In the genomic region with DNA sequence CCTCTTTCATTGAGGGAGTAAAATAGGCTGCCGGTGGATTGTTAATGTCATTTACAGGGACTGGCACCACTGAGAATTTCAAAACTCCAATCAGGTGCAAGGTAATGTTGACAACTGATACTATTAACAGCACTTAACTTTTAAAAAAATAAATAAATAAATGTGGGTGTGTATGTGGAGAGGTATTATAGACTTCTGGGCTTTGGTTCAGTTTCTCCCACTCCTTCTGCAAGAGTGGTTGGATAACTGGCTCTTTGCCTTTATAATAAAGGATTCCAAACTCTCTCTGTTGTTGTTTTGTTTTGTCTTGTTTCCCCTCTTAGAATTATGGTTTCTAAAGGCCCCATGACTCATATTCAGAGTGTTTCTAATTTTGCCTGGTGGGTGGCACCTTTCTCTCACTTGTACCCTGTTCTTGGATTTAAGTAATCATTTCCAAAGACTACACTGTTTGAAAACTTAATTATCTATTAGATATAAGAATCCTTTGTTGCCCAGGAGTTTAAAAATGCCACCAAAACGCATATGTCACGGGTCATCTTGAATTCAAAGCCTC, we compare ENCODE assay signal across 16 cellular contexts.
DNase-seq lines count a peak whose midpoint lies in the region; ATAC-seq, FAIRE-seq and TF ChIP-seq lines count a peak whose summit lies in the region.
"Had no signal": no experiment of that assay in that cellular context is flagged by ENCODE, and none has a peak within 500 bp of the region (broad histone marks: within the 10 kb centered on the region; RNA-seq: fewer than 3 reads in every experiment).

No MANE protein-coding gene starts in this region.

- in situ Hi-C loops in GM12878 (cut with MboI), result no loop called here

- no peak for TF ChIP-seq RAD21 in GM12878 (IDR thresholded peaks at IDR 0.05; ENCODE audit: insufficient read depth, low read depth, low read length)

- SMC1A ChIA-PET in GM12878 (lab: Charles Lee; ENCODE audit: uncharacterized antibody, unreplicated experiment), result interaction anchor here (1.0 to 1.5 kb wide), 3 partner anchors 34 to 92 kb away, joined by 3 to 7 read pairs (median 4); no protein-coding TSS in a partner anchor

- RAD21 ChIA-PET in GM12878 (lab: Charles Lee; ENCODE audit: unreplicated experiment), result no interaction called here

- CTCF ChIA-PET in GM12878 (lab: Yijun Ruan, JAX), result interaction anchor here (0.9 kb wide), 1 partner anchor 150 kb away, joined by 4 read pairs; no protein-coding TSS in a partner anchor

- H3K36me3 ChIP-seq in GM12878 (ENCODE audit: control insufficient read depth in 2 of 2, insufficient read depth in 2 of 2, low read length in 1 of 2) (no peaks in the 10 kb centered on the region), esophagus squamous epithelium (no peaks in the 10 kb centered on the region), uterus (no peaks in the 10 kb centered on the region)

- peak; percentile 36 for ATAC-seq in GM19025 (IDR thresholded peaks at IDR 0.05; ENCODE audit: low read depth, unreplicated experiment)
- peak; percentile 37 for ATAC-seq in HG03354 (IDR thresholded peaks at IDR 0.05; ENCODE audit: poor library complexity, severe bottlenecking, unreplicated experiment)
- ATAC-seq in GM12878, result peak; percentile 56
- ATAC-seq: HepG2, sciatic nerve, T-cell had no signal

- DNase-seq in GM12865 (ENCODE audit: low read depth) (peak; percentile 28), GM12878 (ENCODE audit: low read depth, low spot score) (no peak), esophagus squamous epithelium (lab: John Stamatoyannopoulos, UW) (no peak), uterus (no peak)
- no peak for DNase-seq in activated CD4-positive, alpha-beta T cell treated with anti-CD3 and anti-CD28 coated beads for 4 hours
- DNase-seq: Calu3; effector CD4-positive, alpha-beta T cell; H9; hippocampal formation; occipital lobe; T-cell had no signal

- H3K27ac ChIP-seq in GM12878 (ENCODE audit: control insufficient read depth, insufficient read depth), result no peak overlapping the region
- no peak overlapping the region for H3K27ac ChIP-seq in esophagus squamous epithelium
- no peak overlapping the region for H3K27ac ChIP-seq in uterus
- H3K27ac ChIP-seq: VCaP had no signal

- TF ChIP-seq EP300 in GM12878 (IDR thresholded peaks at IDR 0.05; ENCODE audit: borderline replicate concordance in 1 of 2, control insufficient read depth in 1 of 2, low read depth in 2 of 2, low read length in 2 of 2), result no peak

- H4K20me1 ChIP-seq in GM12878 (ENCODE audit: control insufficient read depth, insufficient read depth), result no peaks in the 10 kb centered on the region

- no peak overlapping the region for H2AFZ ChIP-seq in GM12878 (ENCODE audit: control insufficient read depth, low read depth, low read length)

- H3K9me3 ChIP-seq in GM12878 (replicated peaks; ENCODE audit: control insufficient read depth, insufficient read depth, low read length) (no peaks in the 10 kb centered on the region), esophagus squamous epithelium (no peaks in the 10 kb centered on the region), uterus (no peaks in the 10 kb centered on the region)

- POLR2A ChIA-PET in GM12878 (lab: Charles Lee), result no interaction called here

- peaks cover 30% of the 10 kb centered on the region for H3K4me1 ChIP-seq in GM12878 (ENCODE audit: control insufficient read depth, insufficient read depth, low read length)
- H3K4me1 ChIP-seq in esophagus squamous epithelium, result peaks cover 0 to 13% (median 4%) of the 10 kb centered on the region in 3 donors
- H3K4me1 ChIP-seq in uterus, result no peaks in the 10 kb centered on the region

- H3K4me2 ChIP-seq in GM12878 (ENCODE audit: control insufficient read depth, insufficient read depth), result peak overlapping the region; percentile 59; the same call in 1 of the 2 replicates

- H3K79me2 ChIP-seq in GM12878 (ENCODE audit: control insufficient read depth, insufficient read depth, low read length), result no peaks in the 10 kb centered on the region

- H3K27me3 ChIP-seq in GM12878 (replicated peaks in 1 of 2; ENCODE audit: control insufficient read depth in 2 of 2, insufficient read depth in 2 of 2, low read length in 1 of 2) (peaks cover 0 to 1% of the 10 kb centered on the region in 2 experiments; a peak in 1 of 4 replicates), esophagus squamous epithelium (no peaks in the 10 kb centered on the region), uterus (no peaks in the 10 kb centered on the region)

- no peak for FAIRE-seq in GM12878 (lab: Jason Lieb, UNC)
- FAIRE-seq: HepG2 had no signal

- H3K9ac ChIP-seq in GM12878 (ENCODE audit: control insufficient read depth, insufficient read depth, low read length), result no peak overlapping the region

- 100% methylated on average over 3 of the region's 3 CpGs for WGBS in GM12878 (ENCODE audit: insufficient coverage, insufficient replicate concordance, low lambda C conversion rate, missing lambda C conversion rate)
- WGBS in esophagus squamous epithelium, 2 donors, result 81 to 92% methylated on average over 3 of the region's 3 CpGs

- no peak overlapping the region for H3K4me3 ChIP-seq in GM12865 (ENCODE audit: low read depth, low read length)
- no peak overlapping the region for H3K4me3 ChIP-seq in GM12878
- no peak overlapping the region for H3K4me3 ChIP-seq in esophagus squamous epithelium
- H3K4me3 ChIP-seq in uterus, result no peak overlapping the region

- TF ChIP-seq POLR2A in GM12878 (IDR thresholded peaks at IDR 0.05; ENCODE audit: low read depth, low read length) (no peak), esophagus squamous epithelium (IDR thresholded peaks at IDR 0.05) (no peak), uterus (IDR thresholded peaks at IDR 0.05) (no peak)

- BruUV-seq in GM12878 (replicated peaks; lab: Mats Ljungman, UMichigan), result no TSS peak

- intact Hi-C loops in GM12878 (cut with micrococcal nuclease; ENCODE audit: unreplicated experiment), result loop anchor here (10.0 kb wide), 1 partner anchor 147 kb away; the partner anchor contains the start of gene ARID2
- intact Hi-C loops in esophagus squamous epithelium (cut with DNase I), result no loop called here
- intact Hi-C loops in uterus (cut with DNase I; ENCODE audit: low total_unique reads), result no loop called here

- TF ChIP-seq CTCF in GM12865 (IDR thresholded peaks at IDR 0.05; ENCODE audit: insufficient read depth, low read depth, low read length, missing control alignments) (no peak), GM12878 (IDR thresholded peaks at IDR 0.05 in 2 of 3, conservative IDR thresholded peaks at IDR 0.05 in 1 of 3; ENCODE audit: control insufficient read depth in 2 of 3, extremely low read depth in 1 of 3, insufficient read depth in 1 of 3, low read depth in 3 of 3, low read length in 3 of 3) (no peak), esophagus squamous epithelium (IDR thresholded peaks at IDR 0.05) (no peak), uterus (IDR thresholded peaks at IDR 0.05) (no peak)

TF ChIP-seq in GM12878, 131 proteins besides CTCF, POLR2A, EP300 and RAD21:
- TF ChIP-seq RUNX3 (IDR thresholded peaks at IDR 0.05; ENCODE audit: low read length) (peak; percentile 67), YY1 (IDR thresholded peaks at IDR 0.05; ENCODE audit: low read depth, low read length) (no peak), ESRRA (IDR thresholded peaks at IDR 0.05; ENCODE audit: low read length) (no peak), NFIC (IDR thresholded peaks at IDR 0.05; ENCODE audit: low read depth, low read length) (peak; percentile 42; the same call in 1 of the 2 replicates), MEF2B (IDR thresholded peaks at IDR 0.05; ENCODE audit: partially characterized antibody, poor library complexity, severe bottlenecking) (peak; percentile 49), JUNB (IDR thresholded peaks at IDR 0.05) (peak; percentile 78), MEF2A (IDR thresholded peaks at IDR 0.05; ENCODE audit: insufficient read depth, low read depth, low read length) (peak; percentile 84), TCF7 (IDR thresholded peaks at IDR 0.05; ENCODE audit: borderline replicate concordance) (0 out of 2 replicates have a peak, but pooled peaks have one; percentile 15)
